ENCODE assay signal across 2 cellular contexts in the genomic region with DNA sequence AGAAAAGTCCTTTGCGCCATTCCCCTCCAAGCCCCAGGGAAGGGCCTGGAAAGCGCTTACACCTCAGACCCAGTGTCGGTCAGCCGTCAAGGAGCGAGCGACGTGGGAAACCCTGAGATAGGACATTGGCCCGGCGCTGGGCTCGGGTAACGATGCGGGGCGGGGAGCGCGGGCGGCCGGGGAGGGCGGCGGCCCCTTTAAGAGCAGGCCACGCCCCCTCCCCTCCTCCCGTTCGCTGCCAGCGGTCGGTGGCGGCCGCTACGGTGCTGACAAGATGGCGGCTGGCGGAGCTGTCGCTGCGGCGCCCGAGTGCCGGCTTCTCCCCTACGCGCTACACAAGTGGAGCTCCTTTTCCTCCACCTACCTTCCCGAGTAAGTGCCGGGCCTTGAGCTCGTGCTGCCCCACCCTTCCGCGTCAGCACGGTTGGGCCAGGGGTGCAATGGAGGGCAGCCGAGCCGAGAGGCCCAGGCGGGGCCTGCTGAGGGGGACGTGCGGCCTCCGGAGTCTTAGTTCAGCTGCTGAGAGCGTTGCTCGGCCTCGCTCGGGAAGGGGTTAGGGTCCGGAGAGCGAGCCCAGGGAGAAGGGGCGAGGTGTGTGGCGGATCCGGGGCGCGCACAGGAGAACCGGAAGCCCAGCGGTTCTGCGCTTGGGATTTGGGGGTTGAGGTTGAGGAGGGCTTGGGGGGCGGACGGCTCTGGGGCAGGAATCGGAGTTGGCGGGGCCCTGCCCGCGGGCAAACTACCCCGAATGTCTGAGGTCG.
A peak's percentile ranks its signal among the peaks of the same experiment; 100 is the strongest.
TF ChIP-seq lines count a peak whose summit lies in the region.

A gene (plus strand): TSS at position 251 of the 761 bp plus-strand sequence. CDS start 24 bp downstream, at position 275.

TF ChIP-seq in HCT116, 20 proteins besides CTCF, POLR2A, EP300 and RAD21 (continued from another document):
- TF ChIP-seq, protein P1, sequence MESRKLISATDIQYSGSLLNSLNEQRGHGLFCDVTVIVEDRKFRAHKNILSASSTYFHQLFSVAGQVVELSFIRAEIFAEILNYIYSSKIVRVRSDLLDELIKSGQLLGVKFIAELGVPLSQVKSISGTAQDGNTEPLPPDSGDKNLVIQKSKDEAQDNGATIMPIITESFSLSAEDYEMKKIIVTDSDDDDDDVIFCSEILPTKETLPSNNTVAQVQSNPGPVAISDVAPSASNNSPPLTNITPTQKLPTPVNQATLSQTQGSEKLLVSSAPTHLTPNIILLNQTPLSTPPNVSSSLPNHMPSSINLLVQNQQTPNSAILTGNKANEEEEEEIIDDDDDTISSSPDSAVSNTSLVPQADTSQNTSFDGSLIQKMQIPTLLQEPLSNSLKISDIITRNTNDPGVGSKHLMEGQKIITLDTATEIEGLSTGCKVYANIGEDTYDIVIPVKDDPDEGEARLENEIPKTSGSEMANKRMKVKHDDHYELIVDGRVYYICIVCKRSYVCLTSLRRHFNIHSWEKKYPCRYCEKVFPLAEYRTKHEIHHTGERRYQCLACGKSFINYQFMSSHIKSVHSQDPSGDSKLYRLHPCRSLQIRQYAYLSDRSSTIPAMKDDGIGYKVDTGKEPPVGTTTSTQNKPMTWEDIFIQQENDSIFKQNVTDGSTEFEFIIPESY (IDR thresholded peaks at IDR 0.05; ENCODE audit: extremely low read depth, insufficient replicate concordance, low read length): peak; percentile 25
- TF ChIP-seq, protein P2, sequence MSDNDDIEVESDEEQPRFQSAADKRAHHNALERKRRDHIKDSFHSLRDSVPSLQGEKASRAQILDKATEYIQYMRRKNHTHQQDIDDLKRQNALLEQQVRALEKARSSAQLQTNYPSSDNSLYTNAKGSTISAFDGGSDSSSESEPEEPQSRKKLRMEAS (IDR thresholded peaks at IDR 0.05): peak; percentile 83
- no peak for TF ChIP-seq SRF (IDR thresholded peaks at IDR 0.05; ENCODE audit: low read depth)

TF ChIP-seq in SK-N-SH, 30 proteins besides CTCF, POLR2A, EP300 and RAD21 (continued from another document):
- TF ChIP-seq, protein P3, sequence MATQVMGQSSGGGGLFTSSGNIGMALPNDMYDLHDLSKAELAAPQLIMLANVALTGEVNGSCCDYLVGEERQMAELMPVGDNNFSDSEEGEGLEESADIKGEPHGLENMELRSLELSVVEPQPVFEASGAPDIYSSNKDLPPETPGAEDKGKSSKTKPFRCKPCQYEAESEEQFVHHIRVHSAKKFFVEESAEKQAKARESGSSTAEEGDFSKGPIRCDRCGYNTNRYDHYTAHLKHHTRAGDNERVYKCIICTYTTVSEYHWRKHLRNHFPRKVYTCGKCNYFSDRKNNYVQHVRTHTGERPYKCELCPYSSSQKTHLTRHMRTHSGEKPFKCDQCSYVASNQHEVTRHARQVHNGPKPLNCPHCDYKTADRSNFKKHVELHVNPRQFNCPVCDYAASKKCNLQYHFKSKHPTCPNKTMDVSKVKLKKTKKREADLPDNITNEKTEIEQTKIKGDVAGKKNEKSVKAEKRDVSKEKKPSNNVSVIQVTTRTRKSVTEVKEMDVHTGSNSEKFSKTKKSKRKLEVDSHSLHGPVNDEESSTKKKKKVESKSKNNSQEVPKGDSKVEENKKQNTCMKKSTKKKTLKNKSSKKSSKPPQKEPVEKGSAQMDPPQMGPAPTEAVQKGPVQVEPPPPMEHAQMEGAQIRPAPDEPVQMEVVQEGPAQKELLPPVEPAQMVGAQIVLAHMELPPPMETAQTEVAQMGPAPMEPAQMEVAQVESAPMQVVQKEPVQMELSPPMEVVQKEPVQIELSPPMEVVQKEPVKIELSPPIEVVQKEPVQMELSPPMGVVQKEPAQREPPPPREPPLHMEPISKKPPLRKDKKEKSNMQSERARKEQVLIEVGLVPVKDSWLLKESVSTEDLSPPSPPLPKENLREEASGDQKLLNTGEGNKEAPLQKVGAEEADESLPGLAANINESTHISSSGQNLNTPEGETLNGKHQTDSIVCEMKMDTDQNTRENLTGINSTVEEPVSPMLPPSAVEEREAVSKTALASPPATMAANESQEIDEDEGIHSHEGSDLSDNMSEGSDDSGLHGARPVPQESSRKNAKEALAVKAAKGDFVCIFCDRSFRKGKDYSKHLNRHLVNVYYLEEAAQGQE (IDR thresholded peaks at IDR 0.05; ENCODE audit: low read depth, low read length): peak; percentile 45; the same call in 1 of the 2 replicates
- TF ChIP-seq TCF12 (IDR thresholded peaks at IDR 0.05) (0 out of 2 replicates have a peak, but pooled peaks have one; percentile 14), RFX5 (IDR thresholded peaks at IDR 0.05; ENCODE audit: low read length) (no peak), TAF1 (IDR thresholded peaks at IDR 0.05; ENCODE audit: borderline replicate concordance, low read depth, low read length) (peak; percentile 97), POLR2AphosphoS5 (IDR thresholded peaks at IDR 0.05; ENCODE audit: low read depth, low read length) (peak; percentile 78), MXI1 (IDR thresholded peaks at IDR 0.05; ENCODE audit: low read depth, low read length) (peak; percentile 83), NRF1 (IDR thresholded peaks at IDR 0.05; ENCODE audit: low read depth, low read length) (no peak), NFIC (IDR thresholded peaks at IDR 0.05; ENCODE audit: borderline replicate concordance) (peak; percentile 29; the same call in 1 of the 2 replicates), TEAD4 (IDR thresholded peaks at IDR 0.05; ENCODE audit: borderline replicate concordance, insufficient read depth) (0 out of 2 replicates have a peak, but pooled peaks have one; percentile 38), CHD2 (IDR thresholded peaks at IDR 0.05; ENCODE audit: low read length, partially characterized antibody) (peak; percentile 56), SMC3 (IDR thresholded peaks at IDR 0.05; ENCODE audit: low read depth, low read length) (peak; percentile 6; the same call in 1 of the 2 replicates), FOSL2 (IDR thresholded peaks at IDR 0.05; ENCODE audit: borderline replicate concordance, low read depth) (no peak), MEF2A (IDR thresholded peaks at IDR 0.05; ENCODE audit: borderline replicate concordance, low read depth) (peak; percentile 44; the same call in 1 of the 2 replicates), RXRA (IDR thresholded peaks at IDR 0.05; ENCODE audit: borderline replicate concordance, low read depth) (no peak), FOXJ3 (CRISPR knock-in tag; IDR thresholded peaks at IDR 0.05) (no peak), RCOR1 (IDR thresholded peaks at IDR 0.05; ENCODE audit: low read length) (no peak), GABPA (IDR thresholded peaks at IDR 0.05; ENCODE audit: low read depth) (peak; percentile 12; the same call in 1 of the 2 replicates), YY1 (IDR thresholded peaks at IDR 0.05; ENCODE audit: low read depth) (peak; percentile 98), FOXM1 (IDR thresholded peaks at IDR 0.05; ENCODE audit: low read depth) (no peak), JUND (IDR thresholded peaks at IDR 0.05) (no peak)
- TF ChIP-seq, protein P2 (IDR thresholded peaks at IDR 0.05; ENCODE audit: low read depth): peak; percentile 74
- TF ChIP-seq, protein P4, sequence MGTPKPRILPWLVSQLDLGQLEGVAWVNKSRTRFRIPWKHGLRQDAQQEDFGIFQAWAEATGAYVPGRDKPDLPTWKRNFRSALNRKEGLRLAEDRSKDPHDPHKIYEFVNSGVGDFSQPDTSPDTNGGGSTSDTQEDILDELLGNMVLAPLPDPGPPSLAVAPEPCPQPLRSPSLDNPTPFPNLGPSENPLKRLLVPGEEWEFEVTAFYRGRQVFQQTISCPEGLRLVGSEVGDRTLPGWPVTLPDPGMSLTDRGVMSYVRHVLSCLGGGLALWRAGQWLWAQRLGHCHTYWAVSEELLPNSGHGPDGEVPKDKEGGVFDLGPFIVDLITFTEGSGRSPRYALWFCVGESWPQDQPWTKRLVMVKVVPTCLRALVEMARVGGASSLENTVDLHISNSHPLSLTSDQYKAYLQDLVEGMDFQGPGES (IDR thresholded peaks at IDR 0.05; ENCODE audit: low read depth, low read length): no peak
- TF ChIP-seq, protein P1 (IDR thresholded peaks at IDR 0.05; ENCODE audit: borderline replicate concordance, low read depth): no peak
- TF ChIP-seq, protein P5, sequence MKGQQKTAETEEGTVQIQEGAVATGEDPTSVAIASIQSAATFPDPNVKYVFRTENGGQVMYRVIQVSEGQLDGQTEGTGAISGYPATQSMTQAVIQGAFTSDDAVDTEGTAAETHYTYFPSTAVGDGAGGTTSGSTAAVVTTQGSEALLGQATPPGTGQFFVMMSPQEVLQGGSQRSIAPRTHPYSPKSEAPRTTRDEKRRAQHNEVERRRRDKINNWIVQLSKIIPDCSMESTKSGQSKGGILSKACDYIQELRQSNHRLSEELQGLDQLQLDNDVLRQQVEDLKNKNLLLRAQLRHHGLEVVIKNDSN (IDR thresholded peaks at IDR 0.05; ENCODE audit: borderline replicate concordance, low read depth): no peak
- TF ChIP-seq, protein P6, sequence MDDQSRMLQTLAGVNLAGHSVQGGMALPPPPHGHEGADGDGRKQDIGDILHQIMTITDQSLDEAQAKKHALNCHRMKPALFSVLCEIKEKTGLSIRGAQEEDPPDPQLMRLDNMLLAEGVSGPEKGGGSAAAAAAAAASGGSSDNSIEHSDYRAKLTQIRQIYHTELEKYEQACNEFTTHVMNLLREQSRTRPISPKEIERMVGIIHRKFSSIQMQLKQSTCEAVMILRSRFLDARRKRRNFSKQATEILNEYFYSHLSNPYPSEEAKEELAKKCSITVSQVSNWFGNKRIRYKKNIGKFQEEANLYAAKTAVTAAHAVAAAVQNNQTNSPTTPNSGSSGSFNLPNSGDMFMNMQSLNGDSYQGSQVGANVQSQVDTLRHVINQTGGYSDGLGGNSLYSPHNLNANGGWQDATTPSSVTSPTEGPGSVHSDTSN (IDR thresholded peaks at IDR 0.05): peak; percentile 34; the same call in 1 of the 2 replicates
